1 cellular context compared by ENCODE assay signal in genomic region chr17:64965826-64966283, GRCh38.
TF ChIP-seq lines count a peak whose summit lies in the region.

No MANE protein-coding gene starts in this region.

TF ChIP-seq in HepG2, 621 proteins besides CTCF, POLR2A, EP300 and RAD21 (continued from another document and continues in another):
- TF ChIP-seq KIAA2018 (CRISPR knock-in tag; IDR thresholded peaks at IDR 0.05; ENCODE audit: borderline replicate concordance) (peak; percentile 48; the same call in 1 of the 2 replicates), CREBL2 (CRISPR knock-in tag; IDR thresholded peaks at IDR 0.05; ENCODE audit: borderline replicate concordance) (peak; percentile 89; the same call in 1 of the 2 replicates), ZNF264 (CRISPR knock-in tag; IDR thresholded peaks at IDR 0.05) (peak; percentile 95), ZNF224 (CRISPR knock-in tag; IDR thresholded peaks at IDR 0.05) (peak; percentile 88; the same call in 1 of the 2 replicates), ZNF713 (CRISPR knock-in tag; IDR thresholded peaks at IDR 0.05) (0 out of 2 replicates have a peak, but pooled peaks have one; percentile 73), MYC (CRISPR knock-in tag; IDR thresholded peaks at IDR 0.05; ENCODE audit: borderline replicate concordance) (peak; percentile 91), ZNF589 (CRISPR knock-in tag; conservative IDR thresholded peaks at IDR 0.05) (peak; percentile 95), TEAD3 (CRISPR knock-in tag; optimal IDR thresholded peaks at IDR 0.05; ENCODE audit: borderline replicate concordance) (peak; percentile 57), HNRNPL (IDR thresholded peaks at IDR 0.05; ENCODE audit: low read depth, low read length) (0 out of 2 replicates have a peak, but pooled peaks have one; percentile 39), KLF12 (CRISPR knock-in tag; IDR thresholded peaks at IDR 0.05; ENCODE audit: borderline replicate concordance) (peak; percentile 89), SMAD9 (CRISPR knock-in tag; IDR thresholded peaks at IDR 0.05) (peak; percentile 93), GZF1 (CRISPR knock-in tag; IDR thresholded peaks at IDR 0.05) (peak; percentile 89), ZNF33A (CRISPR knock-in tag; IDR thresholded peaks at IDR 0.05; ENCODE audit: borderline replicate concordance) (0 out of 2 replicates have a peak, but pooled peaks have one; percentile 69), ZFX (CRISPR knock-in tag; IDR thresholded peaks at IDR 0.05; ENCODE audit: low read depth) (peak; percentile 95), MYPOP (CRISPR knock-in tag; IDR thresholded peaks at IDR 0.05) (peak; percentile 88), ERF (CRISPR knock-in tag; IDR thresholded peaks at IDR 0.05) (peak; percentile 93), KDM2A (CRISPR knock-in tag; IDR thresholded peaks at IDR 0.05; ENCODE audit: borderline replicate concordance, low read depth) (peak; percentile 92), ZNF230 (CRISPR knock-in tag; IDR thresholded peaks at IDR 0.05) (peak; percentile 99), MXD1 (CRISPR knock-in tag; IDR thresholded peaks at IDR 0.05) (peak; percentile 95), PREB (CRISPR knock-in tag; IDR thresholded peaks at IDR 0.05) (peak; percentile 94; the same call in 1 of the 2 replicates), ZNF468 (CRISPR knock-in tag; IDR thresholded peaks at IDR 0.05) (0 out of 2 replicates have a peak, but pooled peaks have one; percentile 77), NRL (CRISPR knock-in tag; IDR thresholded peaks at IDR 0.05; ENCODE audit: borderline replicate concordance) (peak; percentile 98), ATF2 (CRISPR knock-in tag; IDR thresholded peaks at IDR 0.05) (0 out of 2 replicates have a peak, but pooled peaks have one; percentile 67), ZNF577 (CRISPR knock-in tag; IDR thresholded peaks at IDR 0.05; ENCODE audit: borderline replicate concordance, low read depth) (peak; percentile 86; the same call in 1 of the 2 replicates), THAP7 (CRISPR knock-in tag; IDR thresholded peaks at IDR 0.05) (peak; percentile 91; the same call in 1 of the 2 replicates), CEBPG (CRISPR knock-in tag; IDR thresholded peaks at IDR 0.05) (peak; percentile 15; the same call in 1 of the 2 replicates), MEF2D (CRISPR knock-in tag; IDR thresholded peaks at IDR 0.05) (peak; percentile 89), ZNF660 (CRISPR knock-in tag; IDR thresholded peaks at IDR 0.05; ENCODE audit: borderline replicate concordance, low read depth) (0 out of 2 replicates have a peak, but pooled peaks have one; percentile 73), ZNF792 (CRISPR knock-in tag; IDR thresholded peaks at IDR 0.05) (peak; percentile 68), ZNF317 (CRISPR knock-in tag; IDR thresholded peaks at IDR 0.05) (peak; percentile 65; the same call in 1 of the 2 replicates), ZNF564 (CRISPR knock-in tag; IDR thresholded peaks at IDR 0.05) (peak; percentile 94), ZNF362 (CRISPR knock-in tag; IDR thresholded peaks at IDR 0.05; ENCODE audit: borderline replicate concordance) (peak; percentile 54; the same call in 1 of the 2 replicates), ISL2 (CRISPR knock-in tag; IDR thresholded peaks at IDR 0.05) (peak; percentile 77), NKX3-1 (CRISPR knock-in tag; IDR thresholded peaks at IDR 0.05) (peak; percentile 99), NR2C2 (CRISPR knock-in tag; IDR thresholded peaks at IDR 0.05; ENCODE audit: borderline replicate concordance) (peak; percentile 70; the same call in 1 of the 2 replicates), NFAT5 (CRISPR knock-in tag; IDR thresholded peaks at IDR 0.05) (peak; percentile 99)
